Comparison of ENCODE assay signal across 28 cellular contexts in the genomic region with DNA sequence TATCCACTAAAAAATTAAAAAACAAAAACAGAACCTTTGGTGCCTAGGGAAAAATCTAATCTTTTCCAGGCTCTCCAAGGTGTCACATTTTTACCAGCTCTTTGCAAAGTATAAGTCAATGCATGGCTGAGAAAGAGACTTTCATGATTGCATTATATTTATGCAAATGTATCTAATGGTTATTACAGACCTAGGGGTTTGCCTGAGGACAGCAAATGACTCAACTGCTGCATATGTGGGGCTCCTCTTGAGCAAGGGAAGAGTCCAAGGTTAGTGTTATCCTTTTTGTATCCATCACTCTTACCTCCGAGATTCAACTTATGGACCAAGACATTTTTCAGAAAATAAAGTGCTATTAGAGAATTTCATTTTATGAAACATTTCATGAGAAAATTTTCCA.
DNase-seq lines count a peak whose midpoint lies in the region; ATAC-seq, FAIRE-seq and TF ChIP-seq lines count a peak whose summit lies in the region.
"Had no signal": no experiment of that assay in that cellular context is flagged by ENCODE, and none has a peak within 500 bp of the region (broad histone marks: within the 10 kb centered on the region; RNA-seq: fewer than 3 reads in every experiment).

No MANE protein-coding gene starts in this region.

- ATAC-seq in GM23338 (no peak), PC-3 (peak; percentile 17)

- FAIRE-seq in bronchial epithelial cell (lab: Jason Lieb, UNC): no peak
- FAIRE-seq: colon, HTR-8/SVneo had no signal

- H3K4me3 Mint-ChIP-seq in GM23338: no peak overlapping the region
- H3K4me3 Mint-ChIP-seq: activated CD4-positive, alpha-beta T cell treated with anti-CD3 and anti-CD28 coated beads, Interleukin-2, amount 10 ng/mL, durations not matched to agents 7 days and 5 days; neural crest cell had no signal

- H3K4me3 ChIP-seq in GM23338: no peak overlapping the region
- H3K4me3 ChIP-seq in PC-3 (ENCODE audit: low read length): no peak overlapping the region
- no peak overlapping the region for H3K4me3 ChIP-seq in bronchial epithelial cell (ENCODE audit: low read depth, low read length)
- no peak overlapping the region for H3K4me3 ChIP-seq in smooth muscle cell
- H3K4me3 ChIP-seq: spleen, upper lobe of right lung had no signal

- H3K4me2 ChIP-seq in GM23338: no peak overlapping the region
- peak overlapping the region; percentile 34; the same call in 1 of the 2 replicates for H3K4me2 ChIP-seq in PC-3 (ENCODE audit: low read length)
- no peak overlapping the region for H3K4me2 ChIP-seq in smooth muscle cell

- CTCF ChIA-PET in PC-3 (lab: Charles Lee): interaction anchor here (0.6 to 0.7 kb wide), 2 partner anchors 11 to 184 kb away, joined by 3 read pairs; no protein-coding TSS in a partner anchor

- H2AFZ ChIP-seq in GM23338: no peak overlapping the region
- no peak overlapping the region for H2AFZ ChIP-seq in PC-3 (ENCODE audit: low read length)
- no peak overlapping the region for H2AFZ ChIP-seq in smooth muscle cell (ENCODE audit: low read depth)
- H2AFZ ChIP-seq: parathyroid adenoma had no signal

- intact Hi-C loops in PC-3 (cut with micrococcal nuclease): no loop called here

- DNase-seq in GM23338 (ENCODE audit: low spot score) (no peak), PC-3 (no peak), bronchial epithelial cell (ENCODE audit: low read depth) (peak; percentile 50), smooth muscle cell (lab: John Stamatoyannopoulos, UW; ENCODE audit: unreplicated experiment) (no peak), RPMI8226 (no peak), glomerular visceral epithelial cell (ENCODE audit: extremely low spot score) (no peak), DMS153 (lab: John Stamatoyannopoulos, UW) (no peak)
- DNase-seq: activated CD4-positive, alpha-beta T cell treated with anti-CD3 and anti-CD28 coated beads, Interleukin-2, amount 10 ng/mL, durations not matched to agents 7 days and 5 days; activated naive CD4-positive, alpha-beta T cell; activated T-cell treated with anti-CD3 and anti-CD28 coated beads, Interleukin-2, amount 50 U/mL, for 48 hours; C1 segment of cervical spinal cord; effector CD4-positive, alpha-beta T cell; GOT3; left cardiac atrium; NCI-H1436; NCI-H2081 treated with DMSO at 0.1 percent for 48 hours; OCI-M1; right cardiac atrium; SIG-M5; spleen; SW 1271; T-helper 9 cell; upper lobe of right lung; WERI-Rb-1 had no signal

- H3K9me2 ChIP-seq in GM23338 (ENCODE audit: insufficient read depth) (no peaks in the 10 kb centered on the region), PC-3 (replicated peaks; ENCODE audit: low read length) (no peaks in the 10 kb centered on the region)

- WGBS in smooth muscle cell (ENCODE audit: low lambda C conversion rate): 89% methylated on average over 1 of the region's 1 CpG

- H3K27ac ChIP-seq in GM23338 (ENCODE audit: low read depth) (peak overlapping the region; percentile 30; the same call in 1 of the 2 replicates), PC-3 (ENCODE audit: low read length) (peak overlapping the region; percentile 74), smooth muscle cell (ENCODE audit: low read depth) (peak overlapping the region; percentile 50)
- H3K27ac ChIP-seq: parathyroid adenoma, spleen, upper lobe of right lung, WERI-Rb-1 had no signal

- H3K9me3 Mint-ChIP-seq in GM23338: no peaks in the 10 kb centered on the region
- H3K9me3 Mint-ChIP-seq: activated CD4-positive, alpha-beta T cell treated with anti-CD3 and anti-CD28 coated beads, Interleukin-2, amount 10 ng/mL, durations not matched to agents 7 days and 5 days; neural crest cell had no signal

- H3K36me3 Mint-ChIP-seq in GM23338 (ENCODE audit: low read depth): peaks cover 38% of the 10 kb centered on the region

- no peak overlapping the region for H3K27ac Mint-ChIP-seq in GM23338
- H3K27ac Mint-ChIP-seq: activated CD4-positive, alpha-beta T cell treated with anti-CD3 and anti-CD28 coated beads, Interleukin-2, amount 10 ng/mL, durations not matched to agents 7 days and 5 days had no signal

- no TSS peak for BruUV-seq in PC-3 (replicated peaks; lab: Mats Ljungman, UMichigan)

- no peaks in the 10 kb centered on the region for H3F3A ChIP-seq in GM23338 (replicated peaks; ENCODE audit: low read depth)
- no peaks in the 10 kb centered on the region for H3F3A ChIP-seq in PC-3 (ENCODE audit: low read length, unreplicated experiment)
- no peaks in the 10 kb centered on the region for H3F3A ChIP-seq in smooth muscle cell (ENCODE audit: low read depth)

- no peaks in the 10 kb centered on the region for H4K20me1 ChIP-seq in GM23338 (replicated peaks; ENCODE audit: insufficient read depth)
- no peaks in the 10 kb centered on the region for H4K20me1 ChIP-seq in PC-3 (ENCODE audit: low read length)
- no peaks in the 10 kb centered on the region for H4K20me1 ChIP-seq in smooth muscle cell (ENCODE audit: low read depth)

- H3K27me3 Mint-ChIP-seq in GM23338 (ENCODE audit: insufficient read depth, low read depth, poor library complexity): no peaks in the 10 kb centered on the region

- peaks cover 3% of the 10 kb centered on the region; the same call in 1 of the 2 replicates for H3K79me2 ChIP-seq in GM23338 (replicated peaks; ENCODE audit: insufficient read depth)
- H3K79me2 ChIP-seq in PC-3 (ENCODE audit: low read length): no peaks in the 10 kb centered on the region
- no peaks in the 10 kb centered on the region for H3K79me2 ChIP-seq in smooth muscle cell (ENCODE audit: low read depth)
- H3K79me2 ChIP-seq: parathyroid adenoma had no signal

- POLR2A ChIA-PET in PC-3 (lab: Charles Lee; ENCODE audit: unreplicated experiment): interaction anchor here (1.2 kb wide), 1 partner anchor 34 kb away, joined by 5 read pairs; the partner anchor contains the start of gene RMP24

- H3K27me3 ChIP-seq in GM23338 (ENCODE audit: insufficient read depth) (no peaks in the 10 kb centered on the region), PC-3 (ENCODE audit: low read length) (no peaks in the 10 kb centered on the region), bronchial epithelial cell (ENCODE audit: control insufficient read depth, insufficient read depth, low read length) (no peaks in the 10 kb centered on the region), smooth muscle cell (ENCODE audit: low read depth) (no peaks in the 10 kb centered on the region)
- H3K27me3 ChIP-seq: spleen, upper lobe of right lung had no signal

- TF ChIP-seq CTCF in GM23338 (conservative IDR thresholded peaks at IDR 0.05; ENCODE audit: low read depth in 2 of 2) (no peak), PC-3 (conservative IDR thresholded peaks at IDR 0.05; ENCODE audit: low read depth, low read length) (no peak), bronchial epithelial cell (IDR thresholded peaks at IDR 0.05; ENCODE audit: insufficient read depth, low read length, severe bottlenecking) (no peak), smooth muscle cell (IDR thresholded peaks at IDR 0.05; ENCODE audit: borderline replicate concordance, insufficient read depth, poor library complexity, severe bottlenecking) (no peak)

- no peak overlapping the region for H3K9ac ChIP-seq in PC-3 (ENCODE audit: low read length)
- H3K9ac ChIP-seq in smooth muscle cell (ENCODE audit: low read depth): no peak overlapping the region
- H3K9ac ChIP-seq: parathyroid adenoma had no signal

- peaks cover 23% of the 10 kb centered on the region; the same call in 1 of the 2 replicates for H3K36me3 ChIP-seq in GM23338 (ENCODE audit: insufficient read depth)
- H3K36me3 ChIP-seq in PC-3 (ENCODE audit: low read depth, low read length): no peaks in the 10 kb centered on the region
- no peaks in the 10 kb centered on the region for H3K36me3 ChIP-seq in bronchial epithelial cell (ENCODE audit: control insufficient read depth, insufficient read depth, low read length)
- H3K36me3 ChIP-seq in smooth muscle cell (ENCODE audit: low read depth): no peaks in the 10 kb centered on the region
- H3K36me3 ChIP-seq: spleen, upper lobe of right lung, WERI-Rb-1 had no signal

- H3K4me1 Mint-ChIP-seq in GM23338: peaks cover 21% of the 10 kb centered on the region
- H3K4me1 Mint-ChIP-seq: activated CD4-positive, alpha-beta T cell treated with anti-CD3 and anti-CD28 coated beads, Interleukin-2, amount 10 ng/mL, durations not matched to agents 7 days and 5 days had no signal

- peaks cover 14% of the 10 kb centered on the region for H3K4me1 ChIP-seq in GM23338 (ENCODE audit: insufficient read depth)
- H3K4me1 ChIP-seq in PC-3 (ENCODE audit: insufficient read depth, low read length): peaks cover 26% of the 10 kb centered on the region
- no peaks in the 10 kb centered on the region for H3K4me1 ChIP-seq in smooth muscle cell (ENCODE audit: low read depth)
- H3K4me1 ChIP-seq: parathyroid adenoma, spleen, upper lobe of right lung had no signal

- H3K9me3 ChIP-seq in PC-3 (ENCODE audit: low read length) (no peaks in the 10 kb centered on the region), smooth muscle cell (replicated peaks; ENCODE audit: low read depth) (no peaks in the 10 kb centered on the region)
- H3K9me3 ChIP-seq: spleen, upper lobe of right lung had no signal

TF ChIP-seq in GM23338, 12 proteins besides CTCF, POLR2A, EP300 and RAD21 (continues in another document):
- TF ChIP-seq EZH2phosphoT487 (IDR thresholded peaks at IDR 0.05; ENCODE audit: unreplicated experiment): no peak
